ENCODE assay signal across 8 cellular contexts in the genomic region with DNA sequence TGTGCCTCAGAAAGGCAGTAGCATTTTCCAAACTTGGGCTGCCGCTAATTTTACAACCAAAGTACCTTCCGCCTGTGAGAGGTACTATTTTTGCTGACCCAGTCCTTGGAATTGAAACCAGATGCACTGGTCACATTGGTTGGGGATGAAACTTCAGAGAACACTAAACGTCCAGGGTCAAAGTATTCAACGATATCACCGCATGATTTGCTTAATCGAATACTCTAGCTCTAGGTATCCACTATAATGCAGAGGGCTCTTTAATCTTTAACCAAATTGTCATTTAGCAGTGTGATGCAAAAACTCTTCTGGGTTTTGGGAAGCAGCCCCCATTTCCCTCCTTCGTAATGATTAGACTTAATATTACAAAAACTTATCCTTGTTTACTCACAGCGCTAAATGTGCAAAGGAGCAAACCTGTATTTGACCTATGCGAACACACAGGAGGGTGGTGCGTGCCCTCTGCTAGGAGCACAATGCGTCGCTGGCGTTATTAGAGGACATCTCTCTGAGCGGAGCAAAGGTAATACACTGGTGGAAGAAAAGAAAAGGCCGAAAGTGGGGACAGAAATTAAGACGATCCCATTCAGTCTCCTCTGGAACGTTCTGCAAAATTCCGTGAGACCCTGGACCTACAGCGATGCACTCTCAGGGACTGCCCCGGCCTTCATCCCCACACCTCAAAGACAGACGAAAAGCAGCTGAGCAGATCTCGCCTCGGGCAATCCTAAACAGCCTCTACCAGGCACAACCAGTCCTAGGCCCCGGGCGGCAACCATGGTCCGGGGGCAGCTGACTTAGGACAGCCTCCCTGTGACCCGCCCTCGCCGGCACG. TPM values are rescaled to one million over a fixed set of nuclear protein-coding genes. Genes with fewer than 3 reads are reported as not detected.
DNase-seq lines count a peak whose midpoint lies in the region; ATAC-seq and TF ChIP-seq lines count a peak whose summit lies in the region.

No MANE protein-coding gene starts in this region.

- H3K36me3 ChIP-seq in ACC112 (ENCODE audit: insufficient read depth, low read length) (no peaks in the 10 kb centered on the region), HUES64 (ENCODE audit: insufficient read depth, low read length) (no peaks in the 10 kb centered on the region)

- in situ Hi-C loops in GM13976 (cut with MboI; ENCODE audit: low sequenced_read_pairs, unreplicated experiment): no loop called here

- H3K4me1 ChIP-seq in ACC112 (ENCODE audit: control insufficient read depth, insufficient read depth, low read length, unreplicated experiment) (peaks cover 16% of the 10 kb centered on the region), HUES64 (ENCODE audit: insufficient read depth, low read length) (peaks cover 16% of the 10 kb centered on the region)

- peak in 2 of 61 donors; percentile 42 to 46 for DNase-seq in caudate nucleus (lab: John Stamatoyannopoulos, UW)
- DNase-seq in mucosa of gallbladder (ENCODE audit: low spot score): peak; percentile 26
- no peak for DNase-seq in hippocampal formation (lab: John Stamatoyannopoulos, UW)
- no peak for DNase-seq in GM13976 (ENCODE audit: low spot score)
- DNase-seq in OCI-M1 (lab: John Stamatoyannopoulos, UW): no peak

- H2AFZ ChIP-seq in ACC112 (ENCODE audit: low read length, unreplicated experiment): peak overlapping the region; percentile 67

- H3K27ac ChIP-seq in ACC112 (ENCODE audit: low read depth, low read length): no peak overlapping the region
- H3K27ac ChIP-seq in HUES64 (ENCODE audit: low read depth, low read length): no peak overlapping the region
- H3K27ac ChIP-seq in caudate nucleus (ENCODE audit: low read depth, low read length): peak overlapping the region; percentile 91

- no peaks in the 10 kb centered on the region for H3K9me3 ChIP-seq in HUES64 (ENCODE audit: insufficient read depth, low read depth, low read length)

- no peaks in the 10 kb centered on the region for H3K79me2 ChIP-seq in ACC112 (ENCODE audit: control insufficient read depth, insufficient read depth, low read length, unreplicated experiment)

- H3K4me3 ChIP-seq in ACC112 (ENCODE audit: low read depth, low read length) (peak overlapping the region; percentile 81), HUES64 (ENCODE audit: low read length) (peak overlapping the region; percentile 74)

- WGBS in HUES64: 41% methylated on average over 30 of the region's 30 CpGs

- no peaks in the 10 kb centered on the region for H3K27me3 ChIP-seq in ACC112 (ENCODE audit: insufficient read depth, low read length)
- peaks cover 25% of the 10 kb centered on the region for H3K27me3 ChIP-seq in HUES64 (ENCODE audit: insufficient read depth, low read length)

- no peak for ATAC-seq in HG02870 (IDR thresholded peaks at IDR 0.05; ENCODE audit: unreplicated experiment)

- peak overlapping the region; percentile 36; the same call in 1 of the 2 replicates for H3K9ac ChIP-seq in HUES64 (ENCODE audit: low read depth, low read length)

- TF ChIP-seq CTCF in GM13976 (IDR thresholded peaks at IDR 0.05; ENCODE audit: borderline replicate concordance, control extremely low read depth, extremely low read depth, insufficient read depth, missing control alignments): no peak

RNA-seq across cellular contexts. Expression of gene EEPD1, which starts 0.9 kb away (rescaled TPM):
- polyA plus RNA-seq in HUES64 (2013, experiment 1 of 2): 6.2 TPM
- 5.6 TPM for polyA plus RNA-seq in HUES64 (2013, experiment 2 of 2)
- 40.1 TPM for total RNA-seq in mucosa of gallbladder
